In genomic region chr15:63504247-63504978, GRCh38 we compare ENCODE assay signal across 8 cellular contexts. TPM values are rescaled to one million over a fixed set of nuclear protein-coding genes. Genes with fewer than 3 reads are reported as not detected.
DNase-seq lines count a peak whose midpoint lies in the region; FAIRE-seq and TF ChIP-seq lines count a peak whose summit lies in the region.

Gene USP3, plus strand, starts transcription at chr15:63504593. Its CDS starts 147 bp downstream, at chr15:63504740.

- no peaks in the 10 kb centered on the region for H3K27me3 ChIP-seq in Loucy (ENCODE audit: insufficient read depth, low read length, poor library complexity, severe bottlenecking)

- peak within 1 kb of the TSS; percentile 76 for H3K4me3 ChIP-seq in Loucy (ENCODE audit: low read length, poor library complexity, severe bottlenecking)
- peak within 1 kb of the TSS; percentile 88 for H3K4me3 ChIP-seq in fibroblast of the aortic adventitia (ENCODE audit: low read depth, low read length)

- no peaks in the 10 kb centered on the region for H3K9me2 ChIP-seq in Loucy (replicated peaks; ENCODE audit: low read depth, low read length)

- FAIRE-seq in H54 (lab: Jason Lieb, UNC): no peak

- H3K79me2 ChIP-seq in Loucy (ENCODE audit: insufficient read depth, low read length): peaks cover 46% of the 10 kb centered on the region

- H2AFZ ChIP-seq in Loucy (ENCODE audit: low read length): peak within 1 kb of the TSS; percentile 88

- peak within 1 kb of the TSS; percentile 91 for H3K4me2 ChIP-seq in Loucy (ENCODE audit: low read depth, low read length, poor library complexity, severe bottlenecking)

- H3K36me3 ChIP-seq in Loucy (ENCODE audit: insufficient read depth, low read length): no peaks in the 10 kb centered on the region

- peak within 1 kb of the TSS; percentile 92 for H3K4me3 Mint-ChIP-seq in nephron progenitor cell
- peak within 1 kb of the TSS; percentile 94 for H3K4me3 Mint-ChIP-seq in stimulated activated naive CD8-positive, alpha-beta T cell treated with anti-CD3 and anti-CD28 coated beads, Interleukin-15, Interleukin-2, amounts not matched to agents 100 ng/mL and 50 ng/mL, for 24 hours

- no peaks in the 10 kb centered on the region for H3K36me3 Mint-ChIP-seq in nephron progenitor cell (ENCODE audit: low read depth)
- H3K36me3 Mint-ChIP-seq in stimulated activated naive CD8-positive, alpha-beta T cell treated with anti-CD3 and anti-CD28 coated beads, Interleukin-15, Interleukin-2, amounts not matched to agents 100 ng/mL and 50 ng/mL, for 24 hours (ENCODE audit: low read depth): peaks cover 5% of the 10 kb centered on the region

- no peaks in the 10 kb centered on the region for H3K27me3 Mint-ChIP-seq in nephron progenitor cell (ENCODE audit: low read depth, poor library complexity)
- H3K27me3 Mint-ChIP-seq in stimulated activated naive CD8-positive, alpha-beta T cell treated with anti-CD3 and anti-CD28 coated beads, Interleukin-15, Interleukin-2, amounts not matched to agents 100 ng/mL and 50 ng/mL, for 24 hours: no peaks in the 10 kb centered on the region

- H3K27ac Mint-ChIP-seq in nephron progenitor cell: peak within 1 kb of the TSS; percentile 92
- H3K27ac Mint-ChIP-seq in stimulated activated naive CD8-positive, alpha-beta T cell treated with anti-CD3 and anti-CD28 coated beads, Interleukin-15, Interleukin-2, amounts not matched to agents 100 ng/mL and 50 ng/mL, for 24 hours: peak within 1 kb of the TSS; percentile 98

- peak within 1 kb of the TSS; percentile 96 for H3K9ac ChIP-seq in Loucy (ENCODE audit: low read depth, low read length, poor library complexity, severe bottlenecking)

- TF ChIP-seq CTCF in Loucy (conservative IDR thresholded peaks at IDR 0.05; ENCODE audit: low read length) (peak; percentile 29; the same call in 1 of the 2 replicates), fibroblast of the aortic adventitia (IDR thresholded peaks at IDR 0.05; ENCODE audit: insufficient read depth, low read length) (peak; percentile 14), nephron progenitor cell (IDR thresholded peaks at IDR 0.05) (peak; percentile 38)

- H3K4me1 ChIP-seq in Loucy (ENCODE audit: insufficient read depth, low read length, poor library complexity, severe bottlenecking): peaks cover 36% of the 10 kb centered on the region

- H3K9me3 ChIP-seq in Loucy (ENCODE audit: insufficient read depth, low read depth, low read length): no peaks in the 10 kb centered on the region

- H3K9me3 Mint-ChIP-seq in nephron progenitor cell: no peaks in the 10 kb centered on the region
- H3K9me3 Mint-ChIP-seq in stimulated activated naive CD8-positive, alpha-beta T cell treated with anti-CD3 and anti-CD28 coated beads, Interleukin-15, Interleukin-2, amounts not matched to agents 100 ng/mL and 50 ng/mL, for 24 hours: no peaks in the 10 kb centered on the region

- peaks cover 83% of the 10 kb centered on the region for H3K4me1 Mint-ChIP-seq in nephron progenitor cell
- peaks cover 39% of the 10 kb centered on the region for H3K4me1 Mint-ChIP-seq in stimulated activated naive CD8-positive, alpha-beta T cell treated with anti-CD3 and anti-CD28 coated beads, Interleukin-15, Interleukin-2, amounts not matched to agents 100 ng/mL and 50 ng/mL, for 24 hours (ENCODE audit: low read depth)

- peaks cover 38% of the 10 kb centered on the region for H4K20me1 ChIP-seq in Loucy (ENCODE audit: insufficient read depth, low read length, poor library complexity, severe bottlenecking)

- DNase-seq in ELF-1 (ENCODE audit: low read depth, low spot score) (peak; percentile 96), H54 (ENCODE audit: insufficient read length, low spot score) (no peak), SHP77 (lab: John Stamatoyannopoulos, UW) (peak; percentile 85 to 91), fibroblast of the aortic adventitia (ENCODE audit: low read depth) (peak; percentile 96), nephron progenitor cell (peak; percentile 94)
- DNase-seq in activated effector memory CD4-positive, alpha-beta T cell treated with Interleukin-2 at 50 U/mL for 16 hours: peak; percentile 93

- TF ChIP-seq POLR2A in H54 (IDR thresholded peaks at IDR 0.05; ENCODE audit: low read depth, low read length): peak; percentile 72

- 0 out of 2 replicates have a peak, but pooled peaks cover 3% of the 10 kb centered on the region for H3F3A ChIP-seq in Loucy (ENCODE audit: low read depth)

RNA-seq across cellular contexts. Expression of gene USP3, which starts in this region (rescaled TPM):
- total RNA-seq in fibroblast of the aortic adventitia (ENCODE audit: low replicate concordance): 35.1 and 45.8 TPM in 2 replicates
